ENCODE assay signal across 8 cellular contexts in genomic region chr3:42118762-42119361, GRCh38. TPM values are rescaled to one million over a fixed set of nuclear protein-coding genes. Genes with fewer than 3 reads are reported as not detected.
DNase-seq lines count a peak whose midpoint lies in the region; ATAC-seq, FAIRE-seq and TF ChIP-seq lines count a peak whose summit lies in the region.

No MANE protein-coding gene starts in this region.

- H3K9me3 ChIP-seq in thyroid gland, result no peaks in the 10 kb centered on the region

- DNase-seq in AG09309 (ENCODE audit: low read depth) (no peak), GM12892 (ENCODE audit: insufficient read length) (peak; percentile 56), NCI-H128 (lab: John Stamatoyannopoulos, UW; ENCODE audit: unreplicated experiment) (peak; percentile 9), amniotic epithelial cell (ENCODE audit: low read depth) (peak; percentile 14), islet precursor cell (peak; percentile 85), thyroid gland (peak in 1 of 2 donors; percentile 26)
- no peak for DNase-seq in effector memory CD8-positive, alpha-beta T cell

- H3K27ac ChIP-seq in thyroid gland, result peak overlapping the region in 2 of 3 donors; percentile 2 to 51

- H3K27me3 ChIP-seq in thyroid gland, result no peaks in the 10 kb centered on the region

- intact Hi-C loops in thyroid gland (cut with DNase I), result no loop called here

- peak; percentile 24 for TF ChIP-seq CTCF in AG09309 (IDR thresholded peaks at IDR 0.05; ENCODE audit: control insufficient read depth, insufficient read depth, low read depth, low read length, missing control alignments)
- TF ChIP-seq CTCF in thyroid gland (IDR thresholded peaks at IDR 0.05), result peak in 2 of 6 experiments; percentile 27 to 30

- H3K36me3 Mint-ChIP-seq in effector memory CD8-positive, alpha-beta T cell (ENCODE audit: insufficient read depth), result peaks cover 2% of the 10 kb centered on the region

- FAIRE-seq in GM12892 (lab: Jason Lieb, UNC), result peak; percentile 89

- no peak for TF ChIP-seq POLR2A in GM12892 (IDR thresholded peaks at IDR 0.05; ENCODE audit: low read depth, low read length)
- TF ChIP-seq POLR2A in thyroid gland (IDR thresholded peaks at IDR 0.05), result no peak

- peak overlapping the region in 1 of 2 donors; percentile 59 for H3K27ac Mint-ChIP-seq in effector memory CD8-positive, alpha-beta T cell

- H3K4me3 Mint-ChIP-seq in effector memory CD8-positive, alpha-beta T cell, result no peak overlapping the region

- WGBS in thyroid gland, 2 donors, result 68 to 81% methylated on average over 2 of the region's 2 CpGs

- peaks cover 50 to 62% of the 10 kb centered on the region in 2 donors for H3K4me1 ChIP-seq in thyroid gland

- no peaks in the 10 kb centered on the region for H3K36me3 ChIP-seq in thyroid gland

- no peaks in the 10 kb centered on the region for H3K27me3 Mint-ChIP-seq in effector memory CD8-positive, alpha-beta T cell

- H3K4me1 Mint-ChIP-seq in effector memory CD8-positive, alpha-beta T cell (ENCODE audit: low read depth in 2 of 2), result peaks cover 18 to 31% of the 10 kb centered on the region in 2 donors

- ATAC-seq in HG02588 (IDR thresholded peaks at IDR 0.05; ENCODE audit: unreplicated experiment), result peak; percentile 72
- no peak for ATAC-seq in effector memory CD8-positive, alpha-beta T cell (replicated peaks)

- H3K9me3 Mint-ChIP-seq in effector memory CD8-positive, alpha-beta T cell, result no peaks in the 10 kb centered on the region

- H3K4me3 ChIP-seq in AG09309 (ENCODE audit: control insufficient read depth, low read depth, low read length), result no peak overlapping the region
- no peak overlapping the region for H3K4me3 ChIP-seq in thyroid gland (replicated peaks in 1 of 3)

RNA-seq across cellular contexts. Expression of gene TRAK1, which starts 27.7 kb away (rescaled TPM):
- 20.9 TPM for polyA plus RNA-seq in GM12892 (2012; ENCODE audit: missing spikeins)
- 10 to 100 TPM; 46.1 to 87.8 (median 76.4) TPM for total RNA-seq in thyroid gland

Comparison
In these comparisons a context has a peak if more than half of its experiments do, and no peak if none do; other contexts are left out.
1. DNase-seq: peak in GM12892 (single experiment), NCI-H128 (single experiment), amniotic epithelial cell (single experiment) and islet precursor cell (single experiment); none in AG09309 (single experiment) and effector memory CD8-positive, alpha-beta T cell (0 of 3).